ENCODE assay signal across 19 cellular contexts in the genomic region with DNA sequence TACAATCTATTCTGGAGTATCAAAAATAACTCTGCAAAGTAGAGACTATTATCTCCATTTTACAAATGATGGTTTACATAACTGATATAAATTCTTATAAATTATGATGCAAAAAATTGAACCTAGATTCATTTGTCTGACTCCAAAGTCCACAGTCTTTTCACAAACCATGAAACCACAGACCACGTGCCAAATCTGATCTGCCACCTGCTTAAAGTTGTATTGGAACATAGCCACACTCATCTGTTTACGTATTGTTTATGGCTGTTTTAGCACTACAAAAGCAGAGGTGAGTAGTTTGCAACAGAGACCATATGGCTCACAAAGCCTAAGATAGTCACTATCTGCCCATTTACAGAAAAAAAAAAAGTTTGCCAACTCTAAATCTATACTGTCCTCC.
"Had no signal": no experiment of that assay in that cellular context is flagged by ENCODE, and none has a peak within 500 bp of the region (broad histone marks: within the 10 kb centered on the region; RNA-seq: fewer than 3 reads in every experiment).

No MANE protein-coding gene starts in this region.

- DNase-seq: activated CD4-positive, alpha-beta T cell treated with anti-CD3 and anti-CD28 coated beads, Interleukin-2, amount 10 ng/mL, durations not matched to agents 7 days and 5 days; activated CD4-positive, CD25-positive, alpha-beta regulatory T cell treated with anti-CD3 and anti-CD28 coated beads, Interleukin-2, amount 50 U/mL, for 72 hours; activated CD8-positive, alpha-beta T cell treated with anti-CD3 and anti-CD28 coated beads for 36 hours; activated gamma-delta T cell treated with Interleukin-2 at 50 U/mL for 16 hours; anterior cingulate cortex; body of pancreas; heart right ventricle; islet precursor cell; left cardiac atrium; midbrain; retina; spleen; stimulated activated CD4-positive, alpha-beta T cell treated with anti-CD3 and anti-CD28 coated beads, Interleukin-4, amount 100 ng/mL, for 1 hour; stimulated activated naive CD4-positive, alpha-beta T cell; testis; trophoblast cell; WERI-Rb-1 had no signal

- H3K9me3 ChIP-seq: body of pancreas, heart right ventricle, spleen, testis had no signal

- H3K27me3 ChIP-seq: body of pancreas, heart right ventricle, spleen, testis had no signal

- ATAC-seq: activated CD8-positive, alpha-beta T cell treated with anti-CD3 and anti-CD28 coated beads for 36 hours; body of pancreas; heart right ventricle; left cardiac atrium; natural killer cell treated with Interleukin-12 subunit alpha and Interleukin-12 subunit beta and Interleukin-15 and Interleukin-18, amount 100 ng/mL, for 72 hours had no signal

- H3K36me3 ChIP-seq: heart right ventricle, spleen, WERI-Rb-1 had no signal

- H3K4me1 ChIP-seq: body of pancreas, heart right ventricle, spleen, testis had no signal

- H3K27ac ChIP-seq: body of pancreas, epithelial cell of prostate, heart right ventricle, spleen, testis, WERI-Rb-1 had no signal

- H3K4me3 ChIP-seq: body of pancreas, heart right ventricle, spleen, testis had no signal
